Comparison of ENCODE assay signal across 1 cellular context in genomic region chr22:40329021-40329456, GRCh38.
TF ChIP-seq lines count a peak whose summit lies in the region.

No MANE protein-coding gene starts in this region.

TF ChIP-seq in K562, 482 proteins besides CTCF, POLR2A, EP300 and RAD21 (continued from another document and continues in another):
- TF ChIP-seq CREB3L1 (IDR thresholded peaks at IDR 0.05; ENCODE audit: borderline replicate concordance, low read depth) (no peak), GTF2E2 (tag; IDR thresholded peaks at IDR 0.05) (no peak), CC2D1A (IDR thresholded peaks at IDR 0.05) (peak; percentile 94), PYGO2 (tag; IDR thresholded peaks at IDR 0.05) (peak; percentile 75), ZBTB11 (CRISPR knock-in tag; IDR thresholded peaks at IDR 0.05) (peak in 1 of 3 experiments; percentile 74; a peak in 2 of 6 replicates), ZBTB33 (CRISPR knock-in tag; IDR thresholded peaks at IDR 0.05) (no peak), ZNF324 (CRISPR knock-in tag; IDR thresholded peaks at IDR 0.05) (no peak), NCOA2 (IDR thresholded peaks at IDR 0.05; ENCODE audit: partially characterized antibody in 2 of 2) (peak in 1 of 2 experiments; percentile 20), ZNF197 (CRISPR knock-in tag; IDR thresholded peaks at IDR 0.05; ENCODE audit: low read depth) (peak; percentile 82; the same call in 1 of the 2 replicates), ZNF232 (CRISPR knock-in tag; IDR thresholded peaks at IDR 0.05) (no peak), ZNF584 (CRISPR knock-in tag; IDR thresholded peaks at IDR 0.05; ENCODE audit: low read depth) (peak; percentile 40; the same call in 1 of the 2 replicates), ZNF511 (CRISPR knock-in tag; IDR thresholded peaks at IDR 0.05) (no peak), BRF2 (IDR thresholded peaks at IDR 0.05; ENCODE audit: borderline replicate concordance, insufficient read depth, insufficient read length) (no peak), ZNF143 (CRISPR knock-in tag; IDR thresholded peaks at IDR 0.05) (no peak), CREB3 (tag; conservative IDR thresholded peaks at IDR 0.05; ENCODE audit: low read depth) (no peak), NCOA4 (IDR thresholded peaks at IDR 0.05; ENCODE audit: partially characterized antibody) (no peak), EP400 (IDR thresholded peaks at IDR 0.05) (peak; percentile 45; the same call in 1 of the 2 replicates), NKRF (IDR thresholded peaks at IDR 0.05; ENCODE audit: borderline replicate concordance) (no peak), ZNF124 (CRISPR knock-in tag; IDR thresholded peaks at IDR 0.05) (no peak), ATF4 (CRISPR knock-in tag; IDR thresholded peaks at IDR 0.05) (0 out of 2 replicates have a peak, but pooled peaks have one; percentile 43), JUNB (CRISPR knock-in tag; conservative IDR thresholded peaks at IDR 0.05) (no peak), NR2F6 (CRISPR knock-in tag; IDR thresholded peaks at IDR 0.05) (no peak), ZNF780A (CRISPR knock-in tag; IDR thresholded peaks at IDR 0.05) (no peak), SMARCA4 (IDR thresholded peaks at IDR 0.05) (peak; percentile 91), CBX2 (IDR thresholded peaks at IDR 0.05; ENCODE audit: insufficient read depth, low read length, poor library complexity, severe bottlenecking) (no peak), POLR2H (tag; IDR thresholded peaks at IDR 0.05; ENCODE audit: low read depth) (no peak), MYC (IDR thresholded peaks at IDR 0.05; ENCODE audit: low read depth, low read length) (peak; percentile 82), MYC (CRISPR knock-in tag; IDR thresholded peaks at IDR 0.05; ENCODE audit: borderline replicate concordance, low read depth) (no peak), KAT8 (IDR thresholded peaks at IDR 0.05; ENCODE audit: low read depth) (no peak), RAD51 (IDR thresholded peaks at IDR 0.05; ENCODE audit: borderline replicate concordance, low read depth) (no peak), NRF1 (conservative IDR thresholded peaks at IDR 0.05 in 1 of 2, IDR thresholded peaks at IDR 0.05 in 1 of 2) (peak; percentile 69 to 73), MITF (IDR thresholded peaks at IDR 0.05) (peak; percentile 62), ETS1 (conservative IDR thresholded peaks at IDR 0.05; ENCODE audit: control insufficient read depth, low read depth, low read length) (no peak), ESRRA (IDR thresholded peaks at IDR 0.05; ENCODE audit: borderline replicate concordance, low read depth) (peak; percentile 85; the same call in 1 of the 2 replicates), HMG20B (CRISPR knock-in tag; IDR thresholded peaks at IDR 0.05) (no peak), HNRNPK (IDR thresholded peaks at IDR 0.05; ENCODE audit: low read depth, low read length, poor library complexity, severe bottlenecking) (no peak), ZBTB43 (CRISPR knock-in tag; IDR thresholded peaks at IDR 0.05) (no peak), ATF3 (IDR thresholded peaks at IDR 0.05) (no peak), ATF3 (CRISPR knock-in tag; conservative IDR thresholded peaks at IDR 0.05) (no peak), TAF7 (tag; IDR thresholded peaks at IDR 0.05) (no peak), STAT5A (IDR thresholded peaks at IDR 0.05; ENCODE audit: borderline replicate concordance, low read length) (peak; percentile 88), TAF15 (IDR thresholded peaks at IDR 0.05; ENCODE audit: low read depth, low read length) (no peak), PHB2 (IDR thresholded peaks at IDR 0.05; ENCODE audit: low read depth) (peak; percentile 88)
